ENCODE assay signal across 13 cellular contexts in genomic region chr7:101970047-101970585, GRCh38.
"Had no signal": no experiment of that assay in that cellular context is flagged by ENCODE, and none has a peak within 500 bp of the region (broad histone marks: within the 10 kb centered on the region; RNA-seq: fewer than 3 reads in every experiment).

No MANE protein-coding gene starts in this region.

- ATAC-seq: activated CD4-positive, CD25-positive, alpha-beta regulatory T cell treated with anti-CD3 and anti-CD28 coated beads, Interleukin-2, amount 50 U/mL, for 24 hours; activated naive CD4-positive, alpha-beta T cell treated with anti-CD3 and anti-CD28 coated beads, Interleukin-2, amount 50 U/mL, for 72 hours; naive thymus-derived CD8-positive, alpha-beta T cell; T-helper 17 cell had no signal

- FAIRE-seq: urothelium cell line had no signal

- H3K36me3 ChIP-seq: thyroid gland had no signal

- H3K4me1 ChIP-seq: thyroid gland had no signal

- DNase-seq: activated CD4-positive, alpha-beta T cell treated with anti-CD3 and anti-CD28 coated beads, Interleukin-2, amount 50 U/mL, for 4 hours; activated T-cell treated with anti-CD3 and anti-CD28 coated beads, Interleukin-2, amount 50 U/mL, for 1 hour; cerebellar nuclear complex; midbrain; occipital lobe; stimulated activated CD4-positive, alpha-beta T cell treated with anti-CD3 and anti-CD28 coated beads, Interleukin-4, amount 100 ng/mL, for 1 hour; stomach; T-helper 17 cell; thyroid gland had no signal

- H3K4me3 ChIP-seq: stomach, thyroid gland had no signal

- H3K27ac ChIP-seq: stomach, thyroid gland had no signal

- H3K27me3 ChIP-seq: stomach, thyroid gland had no signal

- H3K9me3 ChIP-seq: stomach, thyroid gland had no signal
